ENCODE assay signal across 19 cellular contexts in genomic region chr15:100353469-100353868, GRCh38. TPM values are rescaled to one million over a fixed set of nuclear protein-coding genes. Genes with fewer than 3 reads are reported as not detected.
DNase-seq lines count a peak whose midpoint lies in the region; ATAC-seq and TF ChIP-seq lines count a peak whose summit lies in the region.
"Had no signal": no experiment of that assay in that cellular context is flagged by ENCODE, and none has a peak within 500 bp of the region (broad histone marks: within the 10 kb centered on the region; RNA-seq: fewer than 3 reads in every experiment).

No MANE protein-coding gene starts in this region.

- H3K27ac Mint-ChIP-seq in memory B cell, result no peak overlapping the region
- H3K27ac Mint-ChIP-seq: CD4-positive, alpha-beta memory T cell; HFFc6; T-helper 2 cell treated with Interferon-gamma antibody and Interleukin-4, amounts not matched to agents 5 μg/mL and 100 μg/mL, for 36 hours had no signal

- no peak for TF ChIP-seq CTCF in brain microvascular endothelial cell (IDR thresholded peaks at IDR 0.05; ENCODE audit: low read depth, low read length, missing control alignments)

- peaks cover 3% of the 10 kb centered on the region for H3K4me1 Mint-ChIP-seq in memory B cell
- peaks cover 2% of the 10 kb centered on the region for H3K4me1 Mint-ChIP-seq in activated T-cell treated with anti-CD3 and anti-CD28 coated beads, Interleukin-2, amount 50 U/mL, for 4 hours (ENCODE audit: low read depth)

- H3K36me3 Mint-ChIP-seq in memory B cell, result no peaks in the 10 kb centered on the region
- no peaks in the 10 kb centered on the region for H3K36me3 Mint-ChIP-seq in activated T-cell treated with anti-CD3 and anti-CD28 coated beads, Interleukin-2, amount 50 U/mL, for 4 hours (ENCODE audit: insufficient read depth)

- in situ Hi-C loops in brain microvascular endothelial cell (cut with HindIII; ENCODE audit: low pct_ligation_motif_present, low sequenced_read_pairs), result no loop called here

- H3K27me3 ChIP-seq in brain microvascular endothelial cell (replicated peaks), result no peaks in the 10 kb centered on the region
- H3K27me3 ChIP-seq: BE2C had no signal

- ATAC-seq in memory B cell (ENCODE audit: low read depth), result peak; percentile 38
- no peak for ATAC-seq in activated T-cell treated with anti-CD3 and anti-CD28 coated beads, Interleukin-2, amount 50 U/mL, for 4 hours

- H3K4me3 ChIP-seq in brain microvascular endothelial cell (ENCODE audit: low read depth, low read length), result no peak overlapping the region

- no peak overlapping the region for H3K4me3 Mint-ChIP-seq in memory B cell
- H3K4me3 Mint-ChIP-seq in activated T-cell treated with anti-CD3 and anti-CD28 coated beads, Interleukin-2, amount 50 U/mL, for 4 hours, result no peak overlapping the region
- H3K4me3 Mint-ChIP-seq: CD4-positive, alpha-beta memory T cell; HFFc6; T-helper 2 cell treated with Interferon-gamma antibody and Interleukin-4, amounts not matched to agents 5 μg/mL and 100 μg/mL, for 36 hours had no signal

- H3K9me3 Mint-ChIP-seq in memory B cell, result peaks cover under 1% of the 10 kb centered on the region
- H3K9me3 Mint-ChIP-seq in activated T-cell treated with anti-CD3 and anti-CD28 coated beads, Interleukin-2, amount 50 U/mL, for 4 hours, result no peaks in the 10 kb centered on the region
- H3K9me3 Mint-ChIP-seq: T-helper 2 cell treated with Interferon-gamma antibody and Interleukin-4, amounts not matched to agents 5 μg/mL and 100 μg/mL, for 36 hours had no signal

- H3K27me3 Mint-ChIP-seq in memory B cell, result peaks cover 14% of the 10 kb centered on the region
- peaks cover 36% of the 10 kb centered on the region for H3K27me3 Mint-ChIP-seq in activated T-cell treated with anti-CD3 and anti-CD28 coated beads, Interleukin-2, amount 50 U/mL, for 4 hours (ENCODE audit: low read depth)

- H3K36me3 ChIP-seq in brain microvascular endothelial cell (replicated peaks), result no peaks in the 10 kb centered on the region
- H3K36me3 ChIP-seq: BE2C had no signal

- DNase-seq in NK-92 treated with Interleukin-12 subunit alpha and Interleukin-12 subunit beta, amount 100 ng/mL, for 24 hours (lab: John Stamatoyannopoulos, UW), result peak; percentile 43
- DNase-seq in NK-92 (lab: John Stamatoyannopoulos, UW; ENCODE audit: unreplicated experiment) (no peak), Kasumi-1 (lab: John Stamatoyannopoulos, UW) (peak; percentile 29 to 47), NOMO-1 treated with dmso at 0.1 percent for 144 hours (lab: John Stamatoyannopoulos, UW; ENCODE audit: unreplicated experiment) (peak; percentile 77), memory B cell (ENCODE audit: low spot score in 2 of 2) (no peak), brain microvascular endothelial cell (no peak)
- DNase-seq in activated T-cell treated with anti-CD3 and anti-CD28 coated beads, Interleukin-2, amount 50 U/mL, for 4 hours, result no peak
- no peak for DNase-seq in activated CD4-positive, alpha-beta T cell treated with anti-CD3 and anti-CD28 coated beads for 48 hours
- DNase-seq: BE2C; Calu3; CD4-positive, alpha-beta memory T cell; HFFc6; NCI-H187 treated with DMSO at 0.1 percent for 48 hours; NCI-H345; NCI-H526; SHP77 treated with DMSO at 0.1 percent for 48 hours had no signal

- no peak overlapping the region for H3K27ac ChIP-seq in brain microvascular endothelial cell
- H3K27ac ChIP-seq: 22Rv1, KMS-11 had no signal

RNA-seq across cellular contexts. Expression of gene ADAMTS17, which starts 11.7 kb away (rescaled TPM):
- 1 to 10 TPM; 2.6 to 3.9 (median 3.2) TPM for total RNA-seq in activated T-cell treated with anti-CD3 and anti-CD28 coated beads, Interleukin-2, amount 50 U/mL, for 4 hours
- total RNA-seq: HFFc6 had no signal

Comparison
In these comparisons a context has a peak if more than half of its experiments do, and no peak if none do; other contexts are left out.
1. DNase-seq: peak in NK-92 treated with Interleukin-12 subunit alpha and Interleukin-12 subunit beta, amount 100 ng/mL, for 24 hours (single experiment), Kasumi-1 (2 of 2) and NOMO-1 treated with dmso at 0.1 percent for 144 hours (single experiment); none in NK-92 (single experiment), memory B cell (0 of 2), activated T-cell treated with anti-CD3 and anti-CD28 coated beads, Interleukin-2, amount 50 U/mL, for 4 hours (single experiment), activated CD4-positive, alpha-beta T cell treated with anti-CD3 and anti-CD28 coated beads for 48 hours (single experiment) and brain microvascular endothelial cell (single experiment).